ENCODE assay signal across 6 cellular contexts in genomic region chr12:117241697-117242096, GRCh38.
"Had no signal": no experiment of that assay in that cellular context is flagged by ENCODE, and none has a peak within 500 bp of the region (broad histone marks: within the 10 kb centered on the region; RNA-seq: fewer than 3 reads in every experiment).

No MANE protein-coding gene starts in this region.

- DNase-seq: IMR-90, KBM-7 had no signal

- H3K4me3 ChIP-seq: K562 had no signal

- H3K4me1 Mint-ChIP-seq: IgD-negative memory B cell had no signal

- ATAC-seq: HepG2, K562 had no signal

- H3K27ac ChIP-seq: HL-60 had no signal

- H3K4me3 Mint-ChIP-seq: IgD-negative memory B cell had no signal

- H3K27ac Mint-ChIP-seq: IgD-negative memory B cell had no signal

- H3K36me3 Mint-ChIP-seq: IgD-negative memory B cell had no signal
